ENCODE assay signal across 20 cellular contexts in the genomic region with DNA sequence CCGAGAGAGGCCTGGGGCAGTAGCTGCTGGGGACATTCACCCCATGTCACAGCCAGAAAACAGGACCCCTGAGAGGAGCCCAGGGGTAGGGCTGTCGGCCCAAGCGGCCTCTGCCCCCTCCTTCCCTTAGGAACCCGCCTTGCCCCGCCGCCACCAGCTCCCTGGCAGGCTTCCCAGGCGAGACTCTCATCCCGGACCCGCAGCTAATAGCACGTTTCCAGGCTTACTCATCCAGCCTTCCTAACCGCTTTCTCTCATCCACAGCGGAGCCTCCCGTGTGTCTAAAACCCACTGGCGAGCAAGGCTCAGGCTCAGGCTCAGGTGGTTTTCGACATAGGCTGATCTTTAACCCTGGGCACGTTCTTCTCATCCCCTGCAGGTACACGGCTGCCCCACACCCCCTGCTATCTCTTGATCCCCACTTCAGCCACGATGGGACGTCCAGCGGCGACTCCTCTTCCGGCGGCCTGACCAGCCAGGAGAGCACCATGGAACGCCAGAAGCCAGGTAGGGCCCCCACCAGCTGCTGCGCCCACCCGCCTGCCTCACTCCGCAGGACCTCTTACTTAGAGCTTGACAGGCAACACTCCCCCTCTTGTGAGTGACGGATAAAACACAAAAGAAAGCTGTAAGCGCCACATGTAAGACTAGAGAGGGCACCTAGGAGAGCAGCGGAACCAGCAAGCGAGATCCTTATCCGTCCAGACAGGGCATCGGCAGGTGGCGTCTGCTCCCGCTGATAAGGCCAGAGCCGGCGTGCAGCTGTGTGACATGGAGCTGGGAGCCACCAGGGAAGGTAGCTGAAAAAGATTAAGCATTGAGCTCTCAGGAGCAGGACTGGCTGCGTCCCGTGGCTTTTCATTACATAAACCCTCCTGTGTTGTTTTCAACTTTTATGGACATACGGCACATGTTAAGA.
DNase-seq lines count a peak whose midpoint lies in the region; ATAC-seq, FAIRE-seq and TF ChIP-seq lines count a peak whose summit lies in the region.
"Had no signal": no experiment of that assay in that cellular context is flagged by ENCODE, and none has a peak within 500 bp of the region (broad histone marks: within the 10 kb centered on the region; RNA-seq: fewer than 3 reads in every experiment).

No MANE protein-coding gene starts in this region.

- no peak for FAIRE-seq in H54 (lab: Jason Lieb, UNC)

- peak; percentile 95 for DNase-seq in H54 (ENCODE audit: insufficient read length, low spot score)
- DNase-seq in NCI-H82 (lab: John Stamatoyannopoulos, UW), result peak; percentile 92
- DNase-seq in brain microvascular endothelial cell, result peak; percentile 30
- no peak for DNase-seq in neural crest cell (ENCODE audit: low read depth, low spot score)
- DNase-seq in natural killer cell, result no peak
- DNase-seq in islet precursor cell, result no peak
- DNase-seq: activated CD4-positive, CD25-positive, alpha-beta regulatory T cell treated with anti-CD3 and anti-CD28 coated beads, Interleukin-2, amount 50 U/mL, for 72 hours; activated CD8-positive, alpha-beta memory T cell treated with anti-CD3 and anti-CD28 coated beads, Interleukin-2, amount 50 U/mL, for 4 hours; activated naive CD4-positive, alpha-beta T cell treated with Interleukin-2 at 50 U/mL for 16 hours; CD4-positive, CD25-positive, alpha-beta regulatory T cell; central memory CD4-positive, alpha-beta T cell; glutamatergic neuron; kidney glomerular epithelial cell; NCI-H146; NCI-H69; Peyer's patch; T-cell had no signal

- no peaks in the 10 kb centered on the region for H3K4me1 Mint-ChIP-seq in neural crest cell
- H3K4me1 Mint-ChIP-seq in natural killer cell, result no peaks in the 10 kb centered on the region
- H3K4me1 Mint-ChIP-seq: CD4-positive, CD25-positive, alpha-beta regulatory T cell; T-cell had no signal

- no peak for TF ChIP-seq CTCF in brain microvascular endothelial cell (IDR thresholded peaks at IDR 0.05; ENCODE audit: low read depth, low read length, missing control alignments)
- no peak for TF ChIP-seq CTCF in neural crest cell (conservative IDR thresholded peaks at IDR 0.05)
- no peak for TF ChIP-seq CTCF in natural killer cell (IDR thresholded peaks at IDR 0.05)

- no peaks in the 10 kb centered on the region for H3K9me3 Mint-ChIP-seq in neural crest cell
- no peaks in the 10 kb centered on the region for H3K9me3 Mint-ChIP-seq in natural killer cell
- H3K9me3 Mint-ChIP-seq: T-cell had no signal

- no peak overlapping the region for H3K27ac ChIP-seq in brain microvascular endothelial cell
- H3K27ac ChIP-seq: KMS-11, Peyer's patch had no signal

- no peak for ATAC-seq in GM21717 (IDR thresholded peaks at IDR 0.05; ENCODE audit: unreplicated experiment)
- ATAC-seq in GM18520 (IDR thresholded peaks at IDR 0.05; ENCODE audit: unreplicated experiment), result no peak
- ATAC-seq in natural killer cell, result no peak
- ATAC-seq: T-cell had no signal

- H3K4me3 Mint-ChIP-seq in neural crest cell (no peak overlapping the region), natural killer cell (no peak overlapping the region)
- H3K4me3 Mint-ChIP-seq: CD4-positive, CD25-positive, alpha-beta regulatory T cell; T-cell had no signal

- no peak overlapping the region for H3K4me3 ChIP-seq in brain microvascular endothelial cell (ENCODE audit: low read depth, low read length)
- H3K4me3 ChIP-seq: Peyer's patch had no signal

- H3K36me3 ChIP-seq in brain microvascular endothelial cell (replicated peaks), result peaks cover 40% of the 10 kb centered on the region

- TF ChIP-seq POLR2A in H54 (IDR thresholded peaks at IDR 0.05; ENCODE audit: low read depth, low read length), result no peak

- intact Hi-C loops in natural killer cell (cut with micrococcal nuclease), result no loop called here

- H3K36me3 Mint-ChIP-seq in neural crest cell (ENCODE audit: low read depth), result no peaks in the 10 kb centered on the region
- H3K36me3 Mint-ChIP-seq in natural killer cell, result no peaks in the 10 kb centered on the region

- no peaks in the 10 kb centered on the region for H3K27me3 Mint-ChIP-seq in neural crest cell (ENCODE audit: low read depth)
- H3K27me3 Mint-ChIP-seq in natural killer cell (ENCODE audit: low read depth in 2 of 2), result no peaks in the 10 kb centered on the region
- H3K27me3 Mint-ChIP-seq: CD4-positive, CD25-positive, alpha-beta regulatory T cell; T-cell had no signal

- in situ Hi-C loops in brain microvascular endothelial cell (cut with HindIII; ENCODE audit: low pct_ligation_motif_present, low sequenced_read_pairs), result no loop called here

- H3K27me3 ChIP-seq in brain microvascular endothelial cell (replicated peaks), result no peaks in the 10 kb centered on the region
- H3K27me3 ChIP-seq: Peyer's patch had no signal

- H3K27ac Mint-ChIP-seq in neural crest cell (ENCODE audit: unreplicated experiment), result peak overlapping the region; percentile 95
- H3K27ac Mint-ChIP-seq in natural killer cell, result no peak overlapping the region
- H3K27ac Mint-ChIP-seq: CD4-positive, CD25-positive, alpha-beta regulatory T cell; T-cell had no signal

Comparison
In these comparisons a context has a peak if more than half of its experiments do, and no peak if none do; other contexts are left out.
1. DNase-seq: peak in H54 (single experiment), NCI-H82 (single experiment) and brain microvascular endothelial cell (single experiment); none in neural crest cell (single experiment), natural killer cell (single experiment) and islet precursor cell (single experiment).